Comparison of ENCODE assay signal across 22 cellular contexts in the genomic region with DNA sequence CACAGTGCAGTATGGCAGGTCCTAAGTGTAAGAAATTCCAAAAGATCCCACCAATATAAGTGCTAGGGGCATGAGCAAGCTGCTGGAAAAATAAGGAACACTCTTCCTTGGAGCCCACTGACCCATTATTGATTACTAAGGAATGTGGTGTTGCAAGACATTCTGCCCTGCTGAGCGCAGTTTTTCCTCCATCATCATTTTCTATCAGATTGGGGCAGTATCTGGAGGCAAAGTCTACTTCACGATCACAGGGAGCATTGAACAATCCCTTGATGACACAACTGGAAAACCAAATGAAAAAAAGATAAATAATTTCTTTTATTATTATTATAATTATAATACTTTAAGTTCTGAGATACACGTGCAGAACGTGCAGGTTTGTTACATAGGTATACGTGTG.
"Had no signal": no experiment of that assay in that cellular context is flagged by ENCODE, and none has a peak within 500 bp of the region (broad histone marks: within the 10 kb centered on the region; RNA-seq: fewer than 3 reads in every experiment).

No MANE protein-coding gene starts in this region.

- H3K4me3 ChIP-seq: dorsolateral prefrontal cortex, esophagus muscularis mucosa, gastroesophageal sphincter, heart left ventricle, left ventricle myocardium inferior, lower lobe of right lung, pancreas, suprapubic skin, transverse colon, upper lobe of right lung, uterus had no signal

- H3K27me3 ChIP-seq: esophagus muscularis mucosa, foreskin keratinocyte, gastroesophageal sphincter, heart left ventricle, pancreas, suprapubic skin, transverse colon, upper lobe of right lung, uterus had no signal

- H3K9me3 ChIP-seq: esophagus muscularis mucosa, gastroesophageal sphincter, heart left ventricle, left ventricle myocardium inferior, lower lobe of right lung, pancreas, suprapubic skin, transverse colon, upper lobe of right lung, uterus had no signal

- H3K27ac Mint-ChIP-seq: natural killer cell; stimulated activated naive CD8-positive, alpha-beta T cell treated with anti-CD3 and anti-CD28 coated beads, Interleukin-15, amount 100 ng/mL, for 72 hours had no signal

- H3K4me3 Mint-ChIP-seq: natural killer cell; stimulated activated naive CD8-positive, alpha-beta T cell treated with anti-CD3 and anti-CD28 coated beads, Interleukin-15, amount 100 ng/mL, for 72 hours had no signal

- DNase-seq: dorsolateral prefrontal cortex; effector CD8-positive, alpha-beta T cell; foreskin keratinocyte; heart left ventricle; hippocampal formation; left cardiac atrium; left ventricle myocardium inferior; lower lobe of right lung; natural killer cell; occipital lobe; pancreas; stimulated activated CD4-positive, alpha-beta T cell treated with anti-CD3 and anti-CD28 coated beads, Interleukin-2, amount 100 ng/mL, for 24 hours; stimulated activated CD4-positive, alpha-beta T cell treated with anti-CD3 and anti-CD28 coated beads, Interleukin-4, amount 100 ng/mL, for 4 hours; stimulated activated naive CD4-positive, alpha-beta T cell; stimulated activated naive CD8-positive, alpha-beta T cell treated with anti-CD3 and anti-CD28 coated beads, Interleukin-15, amount 100 ng/mL, for 72 hours; transverse colon; upper lobe of right lung; uterus had no signal

- H3K4me1 ChIP-seq: uterus had no signal

- ATAC-seq: foreskin keratinocyte; gastroesophageal sphincter; heart left ventricle; left cardiac atrium; lower lobe of right lung; natural killer cell; pancreas; sciatic nerve; stimulated activated naive CD8-positive, alpha-beta T cell treated with anti-CD3 and anti-CD28 coated beads, Interleukin-15, amount 100 ng/mL, for 72 hours; upper lobe of right lung had no signal

- H3K27ac ChIP-seq: dorsolateral prefrontal cortex, esophagus muscularis mucosa, foreskin keratinocyte, gastroesophageal sphincter, heart left ventricle, left ventricle myocardium inferior, lower lobe of right lung, pancreas, suprapubic skin, transverse colon, upper lobe of right lung, uterus had no signal

- H3K36me3 ChIP-seq: esophagus muscularis mucosa, gastroesophageal sphincter, heart left ventricle, left ventricle myocardium inferior, lower lobe of right lung, pancreas, suprapubic skin, transverse colon, upper lobe of right lung, uterus had no signal
